ENCODE assay signal across 8 cellular contexts in the genomic region with DNA sequence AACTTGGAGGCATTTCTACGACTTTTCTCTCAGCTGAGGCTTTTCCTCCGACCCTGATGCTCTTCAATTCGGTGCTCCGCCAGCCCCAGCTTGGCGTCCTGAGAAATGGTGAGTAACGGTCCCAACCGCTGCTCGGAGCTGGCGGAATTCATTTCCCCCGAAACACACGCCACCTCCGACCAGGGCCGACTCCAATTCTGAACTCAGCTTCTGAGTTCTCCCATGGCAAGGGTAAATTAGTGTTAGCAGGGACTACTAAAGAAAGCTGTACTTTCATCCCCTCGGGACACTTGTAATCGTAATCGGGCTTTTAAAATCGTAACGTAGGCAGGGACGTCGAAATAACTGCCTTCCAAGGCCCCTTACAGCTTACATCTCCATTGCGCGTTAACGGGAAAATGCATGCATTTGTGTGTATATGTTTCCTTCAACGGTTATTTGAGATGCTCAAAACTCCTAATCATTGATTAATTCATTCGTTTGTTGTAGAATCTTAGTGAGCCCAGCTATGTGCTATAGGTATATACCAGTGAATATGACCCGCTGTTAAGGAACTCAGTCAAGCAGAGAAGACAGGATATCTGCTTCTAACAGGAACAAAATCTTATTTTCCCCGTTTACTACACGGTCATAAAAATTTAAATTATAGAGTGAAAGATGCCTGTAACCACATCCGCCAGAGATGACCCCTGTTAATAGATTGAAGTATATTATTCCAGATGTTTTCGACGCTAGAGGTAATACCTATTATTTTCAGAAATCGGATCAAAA. TPM values are rescaled to one million over a fixed set of nuclear protein-coding genes. Genes with fewer than 3 reads are reported as not detected.
A peak's percentile ranks its signal among the peaks of the same experiment; 100 is the strongest.
DNase-seq lines count a peak whose midpoint lies in the region; ATAC-seq and TF ChIP-seq lines count a peak whose summit lies in the region.

No MANE protein-coding gene starts in this region.

- H3K4me2 ChIP-seq in smooth muscle cell = peak overlapping the region; percentile 92

- peak overlapping the region; percentile 99 for H2AFZ ChIP-seq in smooth muscle cell (ENCODE audit: low read depth)

- H3K27ac ChIP-seq in heart left ventricle (peak overlapping the region in 7 of 12 donors; percentile 2 to 93 (median 89)), SJCRH30 (peak overlapping the region; percentile 86), foreskin keratinocyte (peak overlapping the region; percentile 88), smooth muscle cell (ENCODE audit: low read depth) (peak overlapping the region; percentile 14)

- no peaks in the 10 kb centered on the region for H4K20me1 ChIP-seq in smooth muscle cell (ENCODE audit: low read depth)

- ATAC-seq in heart left ventricle = no peak
- no peak for ATAC-seq in Right ventricle myocardium inferior
- ATAC-seq in HG02884 (IDR thresholded peaks at IDR 0.05; ENCODE audit: unreplicated experiment) = peak; percentile 12
- peak; percentile 23 for ATAC-seq in foreskin keratinocyte

- peak overlapping the region; percentile 75 for H3K9ac ChIP-seq in smooth muscle cell (ENCODE audit: low read depth)

- H3K27me3 ChIP-seq in heart left ventricle = no peaks in the 10 kb centered on the region
- no peaks in the 10 kb centered on the region for H3K27me3 ChIP-seq in SJCRH30
- H3K27me3 ChIP-seq in foreskin keratinocyte = no peaks in the 10 kb centered on the region
- no peaks in the 10 kb centered on the region for H3K27me3 ChIP-seq in smooth muscle cell (ENCODE audit: low read depth)

- peak overlapping the region; percentile 7 to 79 (median 62) for H3K4me3 ChIP-seq in heart left ventricle
- H3K4me3 ChIP-seq in SJCRH30 = peak overlapping the region; percentile 68
- peak overlapping the region; percentile 86 for H3K4me3 ChIP-seq in smooth muscle cell

- no peaks in the 10 kb centered on the region for H3K9me3 ChIP-seq in heart left ventricle
- no peaks in the 10 kb centered on the region for H3K9me3 ChIP-seq in SJCRH30 (replicated peaks)
- no peaks in the 10 kb centered on the region for H3K9me3 ChIP-seq in smooth muscle cell (replicated peaks; ENCODE audit: low read depth)

- TF ChIP-seq POLR2A in heart left ventricle (IDR thresholded peaks at IDR 0.05) = no peak

- 1 to 2% (median 1%) methylated on average over 32 of the region's 32 CpGs for WGBS in heart left ventricle, 4 donors
- WGBS in smooth muscle cell (ENCODE audit: low lambda C conversion rate) = 2% methylated on average over 32 of the region's 32 CpGs

- intact Hi-C loops in heart left ventricle (cut with DNase I) = loop anchor here in 5 of 10 donors (1.0 to 10.0 kb wide), 5 partner anchors 201 to 420 kb away; a partner anchor contains a TSS
- intact Hi-C loops in Right ventricle myocardium inferior (cut with DNase I) = loop anchor here (10.0 kb wide), 1 partner anchor 419 kb away; no protein-coding TSS in a partner anchor

- H3K79me2 ChIP-seq in smooth muscle cell (ENCODE audit: low read depth) = peaks cover 57% of the 10 kb centered on the region

- TF ChIP-seq CTCF in heart left ventricle (IDR thresholded peaks at IDR 0.05) = no peak
- no peak for TF ChIP-seq CTCF in foreskin keratinocyte (conservative IDR thresholded peaks at IDR 0.05)
- no peak for TF ChIP-seq CTCF in smooth muscle cell (IDR thresholded peaks at IDR 0.05; ENCODE audit: borderline replicate concordance, insufficient read depth, poor library complexity, severe bottlenecking)

- H3K36me3 ChIP-seq in heart left ventricle (no peaks in the 10 kb centered on the region), SJCRH30 (peaks cover 19% of the 10 kb centered on the region), smooth muscle cell (ENCODE audit: low read depth) (no peaks in the 10 kb centered on the region)

- DNase-seq in heart left ventricle (peak in 1 of 5 donors; percentile 54), Right ventricle myocardium inferior (ENCODE audit: missing footprints) (no peak), SJCRH30 (no peak), foreskin keratinocyte (peak in 1 of 2 donors; percentile 46), smooth muscle cell (lab: John Stamatoyannopoulos, UW; ENCODE audit: unreplicated experiment) (no peak), cortex of kidney (lab: John Stamatoyannopoulos, UW) (no peak)
- no peak for DNase-seq in stimulated activated CD4-positive, alpha-beta T cell treated with anti-CD3 and anti-CD28 coated beads, Interleukin-2, amount 100 ng/mL, for 48 hours

- no peaks in the 10 kb centered on the region for H3F3A ChIP-seq in smooth muscle cell (ENCODE audit: low read depth)

- H3K4me1 ChIP-seq in heart left ventricle = peaks cover 0 to 42% (median 19%) of the 10 kb centered on the region in 12 donors
- peaks cover 2% of the 10 kb centered on the region for H3K4me1 ChIP-seq in SJCRH30
- H3K4me1 ChIP-seq in foreskin keratinocyte = peaks cover 7% of the 10 kb centered on the region
- H3K4me1 ChIP-seq in smooth muscle cell (ENCODE audit: low read depth) = peaks cover 24% of the 10 kb centered on the region

RNA-seq across cellular contexts. Expression of a gene that starts 0.5 kb away (rescaled TPM):
- 1 to 10 TPM in 1 of 9 donors, under 1 TPM in 7, not detected in 1; 0.20 to 6.2 (median 0.47) TPM for total RNA-seq in heart left ventricle
- under 1 TPM; 0.08 to 0.43 TPM for polyA plus RNA-seq in heart left ventricle
- 1.3 TPM for total RNA-seq in Right ventricle myocardium inferior
- total RNA-seq in SJCRH30 (2014; rRNA removed; shearing (Covaris generic)) = 81.8 and 82.1 TPM in 2 replicates
- total RNA-seq in foreskin keratinocyte = 28.3 and 29.5 TPM in 2 replicates
- polyA plus RNA-seq in foreskin keratinocyte = 8.8 and 11.5 TPM in 2 replicates
- total RNA-seq in smooth muscle cell = 8.6 and 12.7 TPM in 2 replicates
- 7.6 and 9.7 TPM in 2 replicates for polyA plus RNA-seq in smooth muscle cell

RNA-seq across cellular contexts. Expression of a gene that starts 0.7 kb away (rescaled TPM):
- total RNA-seq in heart left ventricle (10 to 100 TPM in 4 of 9 donors, 1 to 10 TPM in 5; 5.8 to 12.9 (median 9.5) TPM), Right ventricle myocardium inferior (9.6 TPM), foreskin keratinocyte (20.4 and 21.3 TPM in 2 replicates), smooth muscle cell (7.6 and 9.5 TPM in 2 replicates)
- polyA plus RNA-seq in heart left ventricle (1 to 10 TPM; 3.6 to 9.1 TPM), foreskin keratinocyte (15.3 and 16.5 TPM in 2 replicates), smooth muscle cell (5.9 and 8.2 TPM in 2 replicates)
- 41.2 and 43.1 TPM in 2 replicates for total RNA-seq in SJCRH30 (2014; rRNA removed; shearing (Covaris generic))

Comparison
In these comparisons a context has a peak if more than half of its experiments do, and no peak if none do; other contexts are left out.
1. ATAC-seq: peak in HG02884 (single experiment) and foreskin keratinocyte (single experiment); none in heart left ventricle (0 of 4) and Right ventricle myocardium inferior (single experiment).
2. H3K27ac ChIP-seq: peak in every context shown above with its lines; median percentile 89 in heart left ventricle; 88 in foreskin keratinocyte; 86 in SJCRH30; 14 in smooth muscle cell.
3. Peak in every context shown above with its lines, with median percentiles within 50 percentile points of each other: H3K4me3 ChIP-seq.